10 cellular contexts compared by ENCODE assay signal in the genomic region with DNA sequence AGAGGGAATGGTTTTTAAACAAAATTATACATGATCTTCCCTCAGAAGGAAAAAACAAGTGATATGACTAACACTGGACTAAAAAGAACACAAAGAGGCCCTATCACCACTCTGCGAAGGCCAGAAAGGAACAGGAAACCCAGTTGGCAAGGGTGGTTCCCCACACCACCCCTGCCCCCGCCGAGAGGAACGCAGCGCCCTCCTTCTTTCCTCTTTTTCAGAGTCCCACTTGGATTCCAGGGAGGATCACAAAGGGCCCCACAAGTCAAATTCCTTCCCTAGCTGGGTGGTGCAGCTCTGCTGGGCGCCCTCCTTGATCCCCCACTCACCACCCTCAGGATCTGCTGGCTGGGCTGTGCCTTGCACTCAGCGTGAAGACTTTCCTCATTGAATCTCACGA. TPM values are rescaled to one million over a fixed set of nuclear protein-coding genes. Genes with fewer than 3 reads are reported as not detected.
DNase-seq lines count a peak whose midpoint lies in the region; ATAC-seq lines count a peak whose summit lies in the region.
"Had no signal": no experiment of that assay in that cellular context is flagged by ENCODE, and none has a peak within 500 bp of the region (broad histone marks: within the 10 kb centered on the region; RNA-seq: fewer than 3 reads in every experiment).

No MANE protein-coding gene starts in this region.

- no peaks in the 10 kb centered on the region for H3K9me3 Mint-ChIP-seq in stimulated activated naive CD8-positive, alpha-beta T cell treated with anti-CD3 and anti-CD28 coated beads, Interleukin-15, Interleukin-2, amounts not matched to agents 100 ng/mL and 50 ng/mL, for 24 hours

- peaks cover 10% of the 10 kb centered on the region for H3K27me3 Mint-ChIP-seq in stimulated activated naive CD8-positive, alpha-beta T cell treated with anti-CD3 and anti-CD28 coated beads, Interleukin-15, Interleukin-2, amounts not matched to agents 100 ng/mL and 50 ng/mL, for 24 hours

- H3K4me1 Mint-ChIP-seq in stimulated activated naive CD8-positive, alpha-beta T cell treated with anti-CD3 and anti-CD28 coated beads, Interleukin-15, Interleukin-2, amounts not matched to agents 100 ng/mL and 50 ng/mL, for 24 hours (ENCODE audit: low read depth) = peaks cover 45% of the 10 kb centered on the region

- H3K36me3 Mint-ChIP-seq in stimulated activated naive CD8-positive, alpha-beta T cell treated with anti-CD3 and anti-CD28 coated beads, Interleukin-15, Interleukin-2, amounts not matched to agents 100 ng/mL and 50 ng/mL, for 24 hours (ENCODE audit: low read depth) = no peaks in the 10 kb centered on the region

- ATAC-seq in GM21529 (IDR thresholded peaks at IDR 0.05; ENCODE audit: unreplicated experiment) = peak; percentile 41
- no peak for ATAC-seq in GM19467 (IDR thresholded peaks at IDR 0.05; ENCODE audit: unreplicated experiment)
- no peak for ATAC-seq in activated CD4-positive, CD25-positive, alpha-beta regulatory T cell treated with anti-CD3 and anti-CD28 coated beads, Interleukin-2, amount 50 U/mL, for 24 hours
- no peak for ATAC-seq in HG02973 (IDR thresholded peaks at IDR 0.05; ENCODE audit: unreplicated experiment)

- H3K27ac Mint-ChIP-seq in stimulated activated naive CD8-positive, alpha-beta T cell treated with anti-CD3 and anti-CD28 coated beads, Interleukin-15, Interleukin-2, amounts not matched to agents 100 ng/mL and 50 ng/mL, for 24 hours = peak overlapping the region; percentile 66

- no peak overlapping the region for H3K4me3 Mint-ChIP-seq in stimulated activated naive CD8-positive, alpha-beta T cell treated with anti-CD3 and anti-CD28 coated beads, Interleukin-15, Interleukin-2, amounts not matched to agents 100 ng/mL and 50 ng/mL, for 24 hours

- DNase-seq in RPMI7951 (ENCODE audit: low read depth) (peak; percentile 21), germinal center (ENCODE audit: low spot score) (peak; percentile 62)
- DNase-seq: kidney glomerular epithelial cell, SIG-M5 had no signal

RNA-seq across cellular contexts. Expression of a gene that starts 29.8 kb away (rescaled TPM):
- 0.20 TPM in 1 of 2 replicates, not detected in the other for total RNA-seq in RPMI7951 (2014; rRNA removed; shearing (Covaris generic))
- total RNA-seq: MCF 10A had no signal

RNA-seq across cellular contexts. Expression of a gene that starts 32.9 kb away (rescaled TPM):
- not detected in 2 replicates for total RNA-seq in RPMI7951 (2014; rRNA removed; shearing (Covaris generic))

RNA-seq across cellular contexts. Expression of a gene that starts 48.2 kb away (rescaled TPM):
- 3.8 and 5.6 TPM in 2 replicates for total RNA-seq in RPMI7951 (2014; rRNA removed; shearing (Covaris generic))
- total RNA-seq: MCF 10A had no signal

RNA-seq across cellular contexts. Expression of a gene that starts 49.7 kb away (rescaled TPM):
- total RNA-seq in RPMI7951 (2014; rRNA removed; shearing (Covaris generic)) = 81.9 and 86.8 TPM in 2 replicates
